In the genomic region with DNA sequence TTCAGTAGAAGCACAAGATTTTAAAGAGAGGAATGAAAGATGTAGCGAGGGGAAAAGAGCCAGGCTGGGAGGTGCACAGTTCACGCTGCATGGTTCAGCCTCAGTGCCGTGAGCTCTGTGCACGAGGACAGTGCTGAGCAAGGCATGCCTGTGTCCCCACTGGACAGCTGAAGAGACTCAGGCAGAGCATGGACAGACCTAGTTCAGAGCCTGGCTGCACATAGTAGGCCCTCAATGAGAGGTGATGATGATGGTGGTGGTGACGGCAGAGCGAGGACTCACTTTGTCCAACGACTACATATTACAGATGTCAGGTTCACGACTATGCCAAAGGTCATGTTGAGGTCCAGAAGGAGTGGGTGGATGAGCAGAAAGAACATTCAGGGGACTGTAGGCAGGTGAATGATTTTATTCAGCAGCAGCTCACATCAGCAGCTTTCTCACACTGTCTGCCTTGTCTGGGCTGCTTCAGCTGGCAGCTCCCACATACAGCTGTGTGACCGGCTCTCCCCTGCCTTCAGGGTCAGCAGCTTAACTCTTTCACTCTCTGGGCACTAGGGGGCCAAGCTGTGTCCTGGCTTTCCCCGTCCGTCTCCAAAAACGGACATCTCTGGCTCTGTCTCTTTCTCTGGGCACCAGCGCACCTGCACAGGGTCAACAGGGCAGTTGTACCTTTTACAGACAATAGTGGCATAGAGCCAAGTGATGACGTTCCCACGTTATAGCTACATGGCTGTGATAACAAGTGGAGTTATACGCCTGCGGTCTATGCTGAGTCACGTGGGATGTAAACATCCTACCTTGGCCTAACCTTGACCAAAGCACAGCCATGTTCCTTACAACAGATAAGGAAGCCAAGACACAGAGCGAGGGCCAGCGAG, we compare ENCODE assay signal across 8 cellular contexts.
DNase-seq lines count a peak whose midpoint lies in the region; FAIRE-seq and TF ChIP-seq lines count a peak whose summit lies in the region.

No MANE protein-coding gene starts in this region.

- intact Hi-C loops in OCI-LY7 (cut with micrococcal nuclease; ENCODE audit: unreplicated experiment) = loop anchor here (2.0 to 10.0 kb wide), 2 partner anchors 253 to 451 kb away; a partner anchor contains a TSS

- no peaks in the 10 kb centered on the region for H4K20me1 ChIP-seq in OCI-LY7 (ENCODE audit: insufficient read depth, low read length)
- H4K20me1 ChIP-seq in GM23248 (ENCODE audit: insufficient read depth) = no peaks in the 10 kb centered on the region
- H4K20me1 ChIP-seq in MM.1S (ENCODE audit: insufficient read depth, low read length) = no peaks in the 10 kb centered on the region

- H3K4me3 ChIP-seq in OCI-LY7 (ENCODE audit: low read depth, low read length, poor library complexity, severe bottlenecking) (peak overlapping the region; percentile 71), fibroblast of pulmonary artery (replicated peaks; ENCODE audit: low read depth, low read length) (no peak overlapping the region), small intestine (ENCODE audit: low read depth in 1 of 2, low read length in 2 of 2) (no peak overlapping the region), GM23248 (no peak overlapping the region), MM.1S (ENCODE audit: low read length) (no peak overlapping the region)

- WGBS in small intestine, 3 donors = 25 to 48% (median 33%) methylated on average over 20 of the region's 20 CpGs
- WGBS in GM23248 (ENCODE audit: low coverage in 1 of 2, low lambda C conversion rate in 2 of 2, missing lambda C conversion rate in 2 of 2), 2 experiments = 52% methylated on average over 20 of the region's 20 CpGs

- H3K27me3 Mint-ChIP-seq in T-helper 2 cell treated with Interferon-gamma antibody and Interleukin-4, amounts not matched to agents 5 μg/mL and 100 μg/mL, for 36 hours (ENCODE audit: low read depth) = peaks cover 2% of the 10 kb centered on the region

- POLR2A ChIA-PET in OCI-LY7 (lab: Charles Lee) = interaction anchor here (0.6 to 13.1 kb wide), 19 partner anchors 9 to 250 kb away, joined by 3 to 229 read pairs (median 5); no protein-coding TSS in a partner anchor

- H3K79me2 ChIP-seq in OCI-LY7 (ENCODE audit: insufficient read depth, low read depth, low read length) (peaks cover 23% of the 10 kb centered on the region; the same call in 1 of the 2 replicates), GM23248 (ENCODE audit: insufficient read depth) (no peaks in the 10 kb centered on the region), MM.1S (ENCODE audit: low read length) (no peaks in the 10 kb centered on the region)

- H3K4me1 Mint-ChIP-seq in T-helper 2 cell treated with Interferon-gamma antibody and Interleukin-4, amounts not matched to agents 5 μg/mL and 100 μg/mL, for 36 hours (ENCODE audit: low read depth) = no peaks in the 10 kb centered on the region

- H3K27ac Mint-ChIP-seq in T-helper 2 cell treated with Interferon-gamma antibody and Interleukin-4, amounts not matched to agents 5 μg/mL and 100 μg/mL, for 36 hours = no peak overlapping the region

- CTCF ChIA-PET in OCI-LY7 (lab: Charles Lee; ENCODE audit: unreplicated experiment) = interaction anchor here (0.6 to 1.2 kb wide), 9 partner anchors 11 to 1184 kb away, joined by 3 to 12 read pairs (median 4); a partner anchor contains a TSS

- H2AFZ ChIP-seq in OCI-LY7 (ENCODE audit: low read length) = peak overlapping the region; percentile 57; the same call in 1 of the 2 replicates
- no peak overlapping the region for H2AFZ ChIP-seq in GM23248
- H2AFZ ChIP-seq in MM.1S (ENCODE audit: low read length) = no peak overlapping the region

- DNase-seq in NCI-H1092 treated with DMSO at 0.1 percent for 48 hours (lab: John Stamatoyannopoulos, UW) = peak; percentile 16
- no peak for DNase-seq in NCI-H1092 (lab: John Stamatoyannopoulos, UW)
- DNase-seq in OCI-LY7 (ENCODE audit: low spot score) = peak; percentile 70
- peak; percentile 62 for DNase-seq in fibroblast of pulmonary artery (ENCODE audit: low read depth)
- peak; percentile 57 for DNase-seq in small intestine
- DNase-seq in GM23248 = no peak
- DNase-seq in T-helper 2 cell treated with Interferon-gamma antibody and Interleukin-4, amounts not matched to agents 5 μg/mL and 100 μg/mL, for 36 hours (ENCODE audit: low spot score) = no peak
- DNase-seq in MM.1S = no peak

- peak overlapping the region; percentile 97 for H3K27ac ChIP-seq in OCI-LY7 (ENCODE audit: low read depth, low read length, poor library complexity, severe bottlenecking)
- no peak overlapping the region for H3K27ac ChIP-seq in small intestine (ENCODE audit: low read depth in 1 of 2, low read length in 1 of 2)
- no peak overlapping the region for H3K27ac ChIP-seq in GM23248
- no peak overlapping the region for H3K27ac ChIP-seq in MM.1S (ENCODE audit: low read length)

- no peaks in the 10 kb centered on the region for H3K9me3 ChIP-seq in OCI-LY7 (ENCODE audit: low read length)
- no peaks in the 10 kb centered on the region for H3K9me3 ChIP-seq in small intestine (ENCODE audit: control insufficient read depth, low read depth)
- no peaks in the 10 kb centered on the region for H3K9me3 ChIP-seq in GM23248 (ENCODE audit: low read depth)
- no peaks in the 10 kb centered on the region for H3K9me3 ChIP-seq in MM.1S (replicated peaks; ENCODE audit: insufficient read depth, low read length)

- BruUV-seq in OCI-LY7 (replicated peaks; lab: Mats Ljungman, UMichigan) = no TSS peak

- H3K9ac ChIP-seq in GM23248 (no peak overlapping the region), MM.1S (ENCODE audit: low read length) (no peak overlapping the region)

- TF ChIP-seq CTCF in OCI-LY7 (conservative IDR thresholded peaks at IDR 0.05; ENCODE audit: low read length) = peak; percentile 73
- peak; percentile 55 for TF ChIP-seq CTCF in fibroblast of pulmonary artery (IDR thresholded peaks at IDR 0.05; ENCODE audit: low read length, missing control alignments)
- no peak for TF ChIP-seq CTCF in MM.1S (IDR thresholded peaks at IDR 0.05; ENCODE audit: low read length)

- H3K36me3 ChIP-seq in OCI-LY7 (ENCODE audit: insufficient read depth, low read length) (no peaks in the 10 kb centered on the region), small intestine (ENCODE audit: control insufficient read depth in 2 of 2, insufficient read depth in 2 of 2, low read length in 2 of 2) (no peaks in the 10 kb centered on the region), GM23248 (ENCODE audit: low read depth) (no peaks in the 10 kb centered on the region), MM.1S (replicated peaks; ENCODE audit: insufficient read depth, low read length) (no peaks in the 10 kb centered on the region)

- H3K4me1 ChIP-seq in OCI-LY7 (ENCODE audit: insufficient read depth, low read length, poor library complexity, severe bottlenecking) (peaks cover 78% of the 10 kb centered on the region), small intestine (ENCODE audit: control insufficient read depth in 2 of 2, insufficient read depth in 1 of 2, low read depth in 1 of 2, low read length in 1 of 2) (no peaks in the 10 kb centered on the region), GM23248 (ENCODE audit: insufficient read depth) (no peaks in the 10 kb centered on the region), MM.1S (ENCODE audit: low read length) (no peaks in the 10 kb centered on the region)

- H3K27me3 ChIP-seq in small intestine (ENCODE audit: control insufficient read depth in 2 of 2, insufficient read depth in 2 of 2, low read length in 2 of 2) = no peaks in the 10 kb centered on the region
- H3K27me3 ChIP-seq in GM23248 (replicated peaks; ENCODE audit: insufficient read depth) = peaks cover 21% of the 10 kb centered on the region
- H3K27me3 ChIP-seq in MM.1S (replicated peaks; ENCODE audit: insufficient read depth, low read length) = no peaks in the 10 kb centered on the region

- H3F3A ChIP-seq in GM23248 (ENCODE audit: insufficient read depth) (no peaks in the 10 kb centered on the region), MM.1S (ENCODE audit: insufficient read depth, low read length) (no peaks in the 10 kb centered on the region)

- no peak for FAIRE-seq in small intestine (lab: Jason Lieb, UNC)

- H3K36me3 Mint-ChIP-seq in T-helper 2 cell treated with Interferon-gamma antibody and Interleukin-4, amounts not matched to agents 5 μg/mL and 100 μg/mL, for 36 hours (ENCODE audit: low read depth) = no peaks in the 10 kb centered on the region

- H3K4me3 Mint-ChIP-seq in T-helper 2 cell treated with Interferon-gamma antibody and Interleukin-4, amounts not matched to agents 5 μg/mL and 100 μg/mL, for 36 hours = no peak overlapping the region

- in situ Hi-C loops in GM23248 (cut with MboI) = no loop called here

- H3K9me2 ChIP-seq in OCI-LY7 (ENCODE audit: insufficient read depth, low read length) (no peaks in the 10 kb centered on the region), GM23248 (ENCODE audit: insufficient read depth) (no peaks in the 10 kb centered on the region), MM.1S (replicated peaks; ENCODE audit: insufficient read depth, low read length) (no peaks in the 10 kb centered on the region)

- no peaks in the 10 kb centered on the region for H3K9me3 Mint-ChIP-seq in T-helper 2 cell treated with Interferon-gamma antibody and Interleukin-4, amounts not matched to agents 5 μg/mL and 100 μg/mL, for 36 hours

- H3K4me2 ChIP-seq in OCI-LY7 (ENCODE audit: low read length) (peak overlapping the region; percentile 97), GM23248 (ENCODE audit: unreplicated experiment) (no peak overlapping the region), MM.1S (ENCODE audit: low read depth, low read length) (no peak overlapping the region)

Comparison
In these comparisons a context has a peak if more than half of its experiments do, and no peak if none do; other contexts are left out.
1. DNase-seq: peak in NCI-H1092 treated with DMSO at 0.1 percent for 48 hours (single experiment), OCI-LY7 (single experiment), fibroblast of pulmonary artery (single experiment) and small intestine (single experiment); none in NCI-H1092 (single experiment), GM23248 (single experiment), T-helper 2 cell treated with Interferon-gamma antibody and Interleukin-4, amounts not matched to agents 5 μg/mL and 100 μg/mL, for 36 hours (single experiment) and MM.1S (single experiment).